1 cellular context compared by ENCODE assay signal in genomic region chr12:131643581-131644452, GRCh38.
TF ChIP-seq lines count a peak whose summit lies in the region.

No MANE protein-coding gene starts in this region.

TF ChIP-seq in H1, 55 proteins besides CTCF, POLR2A, EP300 and RAD21 (continued from another document):
- TF ChIP-seq CHD7 (IDR thresholded peaks at IDR 0.05; ENCODE audit: insufficient replicate concordance, low read length): no peak
